ENCODE assay signal across 18 cellular contexts in the genomic region with DNA sequence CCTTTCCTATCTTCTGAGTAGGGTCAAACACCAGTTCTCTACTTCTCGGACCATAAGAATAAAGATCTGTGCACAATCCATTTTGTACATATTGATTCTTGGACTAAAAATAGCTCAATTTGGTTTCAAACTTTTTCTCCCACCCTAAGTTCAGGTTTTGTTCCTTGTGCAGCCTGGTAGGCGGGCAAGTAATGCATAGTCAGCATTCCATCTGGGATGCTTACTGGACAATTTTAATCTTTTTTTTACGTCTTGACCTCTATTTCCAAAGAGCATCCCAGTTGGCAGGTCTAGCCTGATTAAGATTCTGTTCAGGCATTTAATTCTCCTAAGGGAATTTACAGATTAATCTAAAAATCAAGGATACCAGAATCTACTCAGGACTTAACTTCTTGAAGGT.
DNase-seq lines count a peak whose midpoint lies in the region; ATAC-seq, FAIRE-seq and TF ChIP-seq lines count a peak whose summit lies in the region.
"Had no signal": no experiment of that assay in that cellular context is flagged by ENCODE, and none has a peak within 500 bp of the region (broad histone marks: within the 10 kb centered on the region; RNA-seq: fewer than 3 reads in every experiment).

No MANE protein-coding gene starts in this region.

- POLR2A ChIA-PET in HepG2 (lab: Yijun Ruan, JAX), result no interaction called here
- POLR2A ChIA-PET in K562 (lab: Yijun Ruan, JAX), result no interaction called here
- POLR2A ChIA-PET in activated CD4-positive, alpha-beta memory T cell treated with anti-CD3 and anti-CD28 coated beads, Interleukin-2, amount 10 ng/mL, durations not matched to agents 7 days and 5 days (lab: Charles Lee), result no interaction called here

- intact Hi-C loops in HepG2 (cut with micrococcal nuclease; ENCODE audit: unreplicated experiment) (no loop called here), right lobe of liver (cut with DNase I) (no loop called here), K562 (cut with micrococcal nuclease) (no loop called here)

- H3K9ac ChIP-seq in HepG2 (ENCODE audit: insufficient read depth, low read depth, low read length) (no peak overlapping the region), K562 (ENCODE audit: insufficient read depth in 1 of 2, low read depth in 2 of 2, low read length in 2 of 2) (no peak overlapping the region), parathyroid adenoma (no peak overlapping the region)
- H3K9ac ChIP-seq: BLaER1 treated with 17β-estradiol and CSF1 and Interleukin-3, amounts not matched to agents 10 nM and 100 nM had no signal

- H3K9me1 ChIP-seq in K562 (ENCODE audit: control insufficient read depth, insufficient read depth, low read length), result no peaks in the 10 kb centered on the region

- no peak overlapping the region for H3K27ac Mint-ChIP-seq in activated CD4-positive, alpha-beta memory T cell treated with anti-CD3 and anti-CD28 coated beads, Interleukin-2, amount 10 ng/mL, durations not matched to agents 7 days and 5 days
- H3K27ac Mint-ChIP-seq: B cell; CD8-positive, alpha-beta T cell; GM23338; HFFc6 had no signal

- H3K4me2 ChIP-seq in HepG2 (ENCODE audit: low read depth, low read length) (no peak overlapping the region), K562 (ENCODE audit: insufficient read depth, low read length) (no peak overlapping the region), parathyroid adenoma (ENCODE audit: low read length) (peak overlapping the region; percentile 30)
- H3K4me2 ChIP-seq: BLaER1 treated with 17β-estradiol and CSF1 and Interleukin-3, amounts not matched to agents 10 nM and 100 nM; GM23338 had no signal

- peaks cover 3% of the 10 kb centered on the region for H3K36me3 Mint-ChIP-seq in activated CD4-positive, alpha-beta memory T cell treated with anti-CD3 and anti-CD28 coated beads, Interleukin-2, amount 10 ng/mL, durations not matched to agents 7 days and 5 days (ENCODE audit: low read depth)

- H3K4me3 Mint-ChIP-seq in activated CD4-positive, alpha-beta memory T cell treated with anti-CD3 and anti-CD28 coated beads, Interleukin-2, amount 10 ng/mL, durations not matched to agents 7 days and 5 days, result no peak overlapping the region
- H3K4me3 Mint-ChIP-seq: B cell; CD8-positive, alpha-beta T cell; GM23338; HFFc6 had no signal

- no peak for TF ChIP-seq POLR2A in HepG2 (IDR thresholded peaks at IDR 0.05; ENCODE audit: insufficient read depth in 1 of 2, low read depth in 2 of 2, low read length in 2 of 2)
- no peak for TF ChIP-seq POLR2A in right lobe of liver (IDR thresholded peaks at IDR 0.05)
- no peak for TF ChIP-seq POLR2A in K562 (conservative IDR thresholded peaks at IDR 0.05)

- H3K27ac ChIP-seq in HepG2 (ENCODE audit: extremely low read length, insufficient read depth, low read length), result no peak overlapping the region
- H3K27ac ChIP-seq in right lobe of liver, result no peak overlapping the region
- H3K27ac ChIP-seq in K562 (ENCODE audit: extremely low read depth, low read depth, low read length), result no peak overlapping the region
- H3K27ac ChIP-seq in parathyroid adenoma, result no peak overlapping the region
- H3K27ac ChIP-seq: 22Rv1; BLaER1 treated with 17β-estradiol and CSF1 and Interleukin-3, amounts not matched to agents 10 nM and 100 nM had no signal

- H3K79me2 ChIP-seq in HepG2 (ENCODE audit: insufficient read depth, low read length) (no peaks in the 10 kb centered on the region), K562 (ENCODE audit: control insufficient read depth, insufficient read depth, low read length) (no peaks in the 10 kb centered on the region), parathyroid adenoma (peaks cover 7% of the 10 kb centered on the region)

- DNase-seq in HepG2 (ENCODE audit: low spot score) (no peak), right lobe of liver (no peak), K562 (ENCODE audit: extremely low read depth in 1 of 4, low spot score in 3 of 4) (no peak), anterior cingulate cortex (lab: John Stamatoyannopoulos, UW) (no peak)
- DNase-seq in activated CD4-positive, alpha-beta memory T cell treated with anti-CD3 and anti-CD28 coated beads, Interleukin-2, amount 10 ng/mL, durations not matched to agents 7 days and 5 days, result no peak
- DNase-seq: Calu3; CD8-positive, alpha-beta T cell; DMS79 treated with DMSO at 0.1 percent for 48 hours; GF-D8; H7; HFFc6 had no signal

- H2AFZ ChIP-seq in HepG2 (ENCODE audit: low read length), result no peak overlapping the region
- H2AFZ ChIP-seq in K562 (ENCODE audit: low read depth, low read length), result no peak overlapping the region
- no peak overlapping the region for H2AFZ ChIP-seq in parathyroid adenoma
- H2AFZ ChIP-seq: GM23338 had no signal

- H4K20me1 ChIP-seq in HepG2 (ENCODE audit: insufficient read depth, low read length) (no peaks in the 10 kb centered on the region), K562 (replicated peaks; ENCODE audit: control insufficient read depth, insufficient read depth, low read length) (no peaks in the 10 kb centered on the region)
- H4K20me1 ChIP-seq: BLaER1 treated with 17β-estradiol and CSF1 and Interleukin-3, amounts not matched to agents 10 nM and 100 nM had no signal

- H3K4me1 Mint-ChIP-seq in activated CD4-positive, alpha-beta memory T cell treated with anti-CD3 and anti-CD28 coated beads, Interleukin-2, amount 10 ng/mL, durations not matched to agents 7 days and 5 days, result no peaks in the 10 kb centered on the region
- H3K4me1 Mint-ChIP-seq: B cell, GM23338 had no signal

- H3K4me1 ChIP-seq in HepG2 (ENCODE audit: insufficient read depth, low read length) (no peaks in the 10 kb centered on the region), right lobe of liver (no peaks in the 10 kb centered on the region), K562 (replicated peaks in 1 of 2; ENCODE audit: control insufficient read depth in 2 of 2, insufficient read depth in 2 of 2, low read length in 2 of 2) (no peaks in the 10 kb centered on the region; a peak in 1 of 5 replicates), parathyroid adenoma (peaks cover 4% of the 10 kb centered on the region)

- TF ChIP-seq RAD21 in HepG2 (CRISPR knock-in tag; IDR thresholded peaks at IDR 0.05), result no peak
- no peak for TF ChIP-seq RAD21 in K562 (CRISPR knock-in tag; conservative IDR thresholded peaks at IDR 0.05 in 1 of 2, IDR thresholded peaks at IDR 0.05 in 1 of 2)

- no peak for TF ChIP-seq EP300 in HepG2 (IDR thresholded peaks at IDR 0.05; ENCODE audit: low read depth in 2 of 2, low read length in 2 of 2)
- no peak for TF ChIP-seq EP300 in HepG2 (CRISPR knock-in tag; IDR thresholded peaks at IDR 0.05; ENCODE audit: borderline replicate concordance)
- TF ChIP-seq EP300 in K562 (IDR thresholded peaks at IDR 0.05; ENCODE audit: low read length), result no peak

- CTCF ChIA-PET in HepG2 (lab: Yijun Ruan, JAX; ENCODE audit: low intra/inter-chr PET ratio, low total read pairs), result no interaction called here
- CTCF ChIA-PET in K562 (lab: Yijun Ruan, JAX; ENCODE audit: low intra/inter-chr PET ratio), result no interaction called here
- CTCF ChIA-PET in activated CD4-positive, alpha-beta memory T cell treated with anti-CD3 and anti-CD28 coated beads, Interleukin-2, amount 10 ng/mL, durations not matched to agents 7 days and 5 days (lab: Charles Lee), result no interaction called here

- H3K4me3 ChIP-seq in HepG2 (replicated peaks in 1 of 3; ENCODE audit: insufficient read depth in 1 of 3, low read depth in 2 of 3, low read length in 3 of 3) (no peak overlapping the region), right lobe of liver (no peak overlapping the region), K562 (no peak overlapping the region), parathyroid adenoma (ENCODE audit: low read depth, low read length) (no peak overlapping the region)
- H3K4me3 ChIP-seq: BLaER1 treated with 17β-estradiol and CSF1 and Interleukin-3, amounts not matched to agents 10 nM and 100 nM; GM23338 had no signal

- 94% methylated on average over 3 of the region's 3 CpGs for WGBS in HepG2 (ENCODE audit: low lambda C conversion rate)
- 65% methylated on average over 3 of the region's 3 CpGs for WGBS in right lobe of liver (ENCODE audit: insufficient coverage, low coverage, low lambda C conversion rate, missing lambda C conversion rate)
- 51% methylated on average over 3 of the region's 3 CpGs for WGBS in K562 (ENCODE audit: insufficient coverage, low coverage, missing lambda C conversion rate)

- H3K36me3 ChIP-seq in HepG2 (replicated peaks in 1 of 2; ENCODE audit: control insufficient read depth in 1 of 2, insufficient read depth in 2 of 2, low read length in 2 of 2) (no peaks in the 10 kb centered on the region), right lobe of liver (no peaks in the 10 kb centered on the region), K562 (ENCODE audit: control insufficient read depth, insufficient read depth, low read length) (no peaks in the 10 kb centered on the region), parathyroid adenoma (ENCODE audit: control insufficient read depth, insufficient read depth, low read length) (no peaks in the 10 kb centered on the region)

- no peaks in the 10 kb centered on the region for H3K27me3 Mint-ChIP-seq in activated CD4-positive, alpha-beta memory T cell treated with anti-CD3 and anti-CD28 coated beads, Interleukin-2, amount 10 ng/mL, durations not matched to agents 7 days and 5 days
- H3K27me3 Mint-ChIP-seq: B cell had no signal

- no peak for FAIRE-seq in HepG2 (lab: Jason Lieb, UNC)
- no peak for FAIRE-seq in K562 (lab: Jason Lieb, UNC)

- no TSS peak for BruUV-seq in HepG2 (replicated peaks; lab: Mats Ljungman, UMichigan)
- no TSS peak for BruUV-seq in K562 (replicated peaks; lab: Mats Ljungman, UMichigan)

- ATAC-seq in HepG2 (no peak), right lobe of liver (no peak), K562 (no peak), HG03095 (IDR thresholded peaks at IDR 0.05; ENCODE audit: unreplicated experiment) (no peak)
- ATAC-seq: CD8-positive, alpha-beta T cell; GM23338; HCT116 had no signal

- no peaks in the 10 kb centered on the region for H3K9me3 ChIP-seq in HepG2 (ENCODE audit: low read length)
- H3K9me3 ChIP-seq in right lobe of liver, result peaks cover 0 to 4% (median 0%) of the 10 kb centered on the region in 4 donors
- H3K9me3 ChIP-seq in K562 (replicated peaks; ENCODE audit: control insufficient read depth, insufficient read depth, low read depth, low read length), result peaks cover 2% of the 10 kb centered on the region; the same call in 1 of the 2 replicates
- no peaks in the 10 kb centered on the region for H3K9me3 ChIP-seq in parathyroid adenoma (ENCODE audit: control insufficient read depth, low read length)

- no peaks in the 10 kb centered on the region for H3K27me3 ChIP-seq in HepG2 (ENCODE audit: control insufficient read depth in 1 of 2, insufficient read depth in 2 of 2, low read length in 2 of 2)
- H3K27me3 ChIP-seq in right lobe of liver, result no peaks in the 10 kb centered on the region
- no peaks in the 10 kb centered on the region for H3K27me3 ChIP-seq in K562 (ENCODE audit: control insufficient read depth in 2 of 2, insufficient read depth in 2 of 2, low read length in 2 of 2)
- no peaks in the 10 kb centered on the region for H3K27me3 ChIP-seq in parathyroid adenoma (ENCODE audit: control insufficient read depth, insufficient read depth, low read length)
- H3K27me3 ChIP-seq: BLaER1 treated with 17β-estradiol and CSF1 and Interleukin-3, amounts not matched to agents 10 nM and 100 nM had no signal

- in situ Hi-C loops in HepG2 (cut with HindIII; ENCODE audit: extremely low pct_ligation_motif_present, low pct_unique_long_range_greater_than_20kb), result no loop called here
- in situ Hi-C loops in K562 (cut with MboI), result no loop called here

- TF ChIP-seq CTCF in HepG2 (CRISPR knock-in tag; IDR thresholded peaks at IDR 0.05) (no peak), right lobe of liver (IDR thresholded peaks at IDR 0.05) (no peak), K562 (IDR thresholded peaks at IDR 0.05 in 2 of 3, conservative IDR thresholded peaks at IDR 0.05 in 1 of 3; ENCODE audit: insufficient read depth in 2 of 3, low read depth in 1 of 3, low read length in 3 of 3) (no peak), parathyroid adenoma (IDR thresholded peaks at IDR 0.05) (no peak)

- peaks cover 8% of the 10 kb centered on the region for H3K9me3 Mint-ChIP-seq in activated CD4-positive, alpha-beta memory T cell treated with anti-CD3 and anti-CD28 coated beads, Interleukin-2, amount 10 ng/mL, durations not matched to agents 7 days and 5 days

Comparison
In these comparisons a context has a peak if more than half of its experiments do, and no peak if none do; other contexts are left out.
1. Of the 241 proteins assayed by ChIP-seq in both HepG2 and K562: peak only in HepG2: none; only in K562: MAFG; in both: MAFF and MAFK; in neither: 238.